8 cellular contexts compared by ENCODE assay signal in the genomic region with DNA sequence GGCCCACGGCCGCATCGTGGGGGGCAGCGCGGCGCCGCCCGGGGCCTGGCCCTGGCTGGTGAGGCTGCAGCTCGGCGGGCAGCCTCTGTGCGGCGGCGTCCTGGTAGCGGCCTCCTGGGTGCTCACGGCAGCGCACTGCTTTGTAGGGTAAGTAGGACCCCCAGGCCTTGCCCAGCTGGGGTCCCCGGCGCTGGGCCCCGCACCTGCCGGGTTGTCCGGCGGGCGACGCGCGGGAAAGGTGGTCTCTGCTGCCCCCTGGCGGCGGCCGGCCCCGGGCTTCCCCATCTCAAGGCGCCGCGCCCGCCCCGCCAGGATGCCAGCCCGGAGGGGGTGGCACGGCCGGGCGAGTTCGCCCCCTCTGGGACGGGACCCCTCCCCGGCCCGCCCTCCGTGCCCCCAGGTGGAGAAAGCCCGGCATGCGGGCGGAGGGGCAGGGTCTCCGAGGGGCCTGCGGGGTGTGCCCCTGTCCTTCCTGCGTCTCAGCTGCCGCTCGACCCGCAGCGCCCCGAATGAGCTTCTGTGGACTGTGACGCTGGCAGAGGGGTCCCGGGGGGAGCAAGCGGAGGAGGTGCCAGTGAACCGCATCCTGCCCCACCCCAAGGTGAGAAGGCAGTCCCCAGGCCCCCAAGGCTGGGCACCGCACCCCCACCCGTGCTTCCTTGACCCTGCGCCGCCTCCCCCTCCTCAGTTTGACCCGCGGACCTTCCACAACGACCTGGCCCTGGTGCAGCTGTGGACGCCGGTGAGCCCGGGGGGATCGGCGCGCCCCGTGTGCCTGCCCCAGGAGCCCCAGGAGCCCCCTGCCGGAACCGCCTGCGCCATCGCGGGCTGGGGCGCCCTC. TPM values are rescaled to one million over a fixed set of nuclear protein-coding genes. Genes with fewer than 3 reads are reported as not detected.
DNase-seq lines count a peak whose midpoint lies in the region; ATAC-seq, FAIRE-seq and TF ChIP-seq lines count a peak whose summit lies in the region.

No MANE protein-coding gene starts in this region.

- H3K79me2 ChIP-seq in GM23248 (ENCODE audit: insufficient read depth) (no peaks in the 10 kb centered on the region), HepG2 (ENCODE audit: insufficient read depth, low read length) (no peaks in the 10 kb centered on the region)

- H2AFZ ChIP-seq in GM23248 (no peak overlapping the region), HepG2 (ENCODE audit: low read length) (no peak overlapping the region)

- H3K4me3 ChIP-seq in AG10803 (ENCODE audit: low read length) = no peak overlapping the region
- H3K4me3 ChIP-seq in GM23248 = no peak overlapping the region
- peak overlapping the region in 1 of 3 experiments; percentile 33; a peak in 1 of 6 replicates for H3K4me3 ChIP-seq in HepG2 (replicated peaks in 1 of 3; ENCODE audit: insufficient read depth in 1 of 3, low read depth in 2 of 3, low read length in 3 of 3)

- H4K20me1 ChIP-seq in GM23248 (ENCODE audit: insufficient read depth) = no peaks in the 10 kb centered on the region
- no peaks in the 10 kb centered on the region for H4K20me1 ChIP-seq in HepG2 (ENCODE audit: insufficient read depth, low read length)

- H3K27me3 ChIP-seq in GM23248 (replicated peaks; ENCODE audit: insufficient read depth) = peaks cover 58% of the 10 kb centered on the region
- H3K27me3 ChIP-seq in HepG2 (ENCODE audit: control insufficient read depth in 1 of 2, insufficient read depth in 2 of 2, low read length in 2 of 2) = peaks cover 31 to 85% of the 10 kb centered on the region in 2 experiments

- peak; percentile 11 for DNase-seq in AG10803 (ENCODE audit: low read depth)
- peak; percentile 56 for DNase-seq in GM23248
- DNase-seq in T47D (ENCODE audit: low read depth in 1 of 2, low spot score in 1 of 2) = peak; percentile 20 to 59
- DNase-seq in HepG2 (ENCODE audit: low spot score) = no peak
- peak; percentile 52 for DNase-seq in stimulated activated CD8-positive, alpha-beta memory T cell treated with anti-CD3 and anti-CD28 coated beads, Interleukin-12 subunit alpha, Interleukin-12 subunit beta, amount 100 ng/mL, for 1 hour (ENCODE audit: low read depth)
- no peak for DNase-seq in T1000 (lab: John Stamatoyannopoulos, UW)
- no peak for DNase-seq in NCI-H2107 treated with DMSO at 0.1 percent for 48 hours (lab: John Stamatoyannopoulos, UW; ENCODE audit: unreplicated experiment)

- H3K4me2 ChIP-seq in GM23248 (ENCODE audit: unreplicated experiment) (no peak overlapping the region), HepG2 (ENCODE audit: low read depth, low read length) (peak overlapping the region; percentile 37; the same call in 1 of the 2 replicates)

- H3K36me3 ChIP-seq in GM23248 (ENCODE audit: low read depth) = no peaks in the 10 kb centered on the region
- no peaks in the 10 kb centered on the region for H3K36me3 ChIP-seq in HepG2 (replicated peaks in 1 of 2; ENCODE audit: control insufficient read depth in 1 of 2, insufficient read depth in 2 of 2, low read length in 2 of 2)

- H3F3A ChIP-seq in GM23248 (ENCODE audit: insufficient read depth) = no peaks in the 10 kb centered on the region

- intact Hi-C loops in HepG2 (cut with micrococcal nuclease; ENCODE audit: unreplicated experiment) = loop anchor here (5.0 to 10.0 kb wide), 3 partner anchors 45 to 617 kb away; no protein-coding TSS in a partner anchor

- H3K9me2 ChIP-seq in GM23248 (ENCODE audit: insufficient read depth) = no peaks in the 10 kb centered on the region

- BruUV-seq in HepG2 (replicated peaks; lab: Mats Ljungman, UMichigan) = no TSS peak

- TF ChIP-seq CTCF in AG10803 (conservative IDR thresholded peaks at IDR 0.05; ENCODE audit: low read length) (peak; percentile 34), VCaP (conservative IDR thresholded peaks at IDR 0.05) (peak; percentile 92), HepG2 (CRISPR knock-in tag; IDR thresholded peaks at IDR 0.05) (peak; percentile 79)

- H3K27ac ChIP-seq in GM23248 (no peak overlapping the region), VCaP (no peak overlapping the region), HepG2 (ENCODE audit: extremely low read length, insufficient read depth, low read length) (no peak overlapping the region)

- peak; percentile 39 for ATAC-seq in HepG2

- H3K9me3 ChIP-seq in GM23248 (ENCODE audit: low read depth) (no peaks in the 10 kb centered on the region), HepG2 (ENCODE audit: low read length) (no peaks in the 10 kb centered on the region)

- in situ Hi-C loops in GM23248 (cut with MboI) (no loop called here), T47D (cut with HindIII; ENCODE audit: low pct_unique_long_range_greater_than_20kb, low sequenced_read_pairs) (no loop called here), HepG2 (cut with HindIII; ENCODE audit: extremely low pct_ligation_motif_present, low pct_unique_long_range_greater_than_20kb) (no loop called here)

- TF ChIP-seq RAD21 in HepG2 (CRISPR knock-in tag; IDR thresholded peaks at IDR 0.05) = peak; percentile 96

- CTCF ChIA-PET in HepG2 (lab: Yijun Ruan, JAX; ENCODE audit: low intra/inter-chr PET ratio, low total read pairs) = interaction anchor here (1.1 to 1.5 kb wide), 3 partner anchors 42 to 81 kb away, joined by 3 to 6 read pairs (median 3); no protein-coding TSS in a partner anchor

- no peak for FAIRE-seq in HepG2 (lab: Jason Lieb, UNC)

- no peak for TF ChIP-seq POLR2A in HepG2 (IDR thresholded peaks at IDR 0.05; ENCODE audit: insufficient read depth in 1 of 2, low read depth in 2 of 2, low read length in 2 of 2)

- H3K9ac ChIP-seq in GM23248 (no peak overlapping the region), HepG2 (ENCODE audit: insufficient read depth, low read depth, low read length) (no peak overlapping the region)

- H3K4me1 ChIP-seq in GM23248 (ENCODE audit: insufficient read depth) (no peaks in the 10 kb centered on the region), HepG2 (ENCODE audit: insufficient read depth, low read length) (peaks cover 32% of the 10 kb centered on the region)

- POLR2A ChIA-PET in HepG2 (lab: Yijun Ruan, JAX) = interaction anchor here (1.0 kb wide), 1 partner anchor 28 kb away, joined by 4 read pairs; the partner anchor contains the start of genes EIF4E2 and TIGD1

- 6 to 10% methylated on average over 40 to 54 of the region's 79 CpGs for WGBS in GM23248 (ENCODE audit: low coverage in 1 of 2, low lambda C conversion rate in 2 of 2, missing lambda C conversion rate in 2 of 2), 2 experiments
- 37% methylated on average over 22 of the region's 79 CpGs for WGBS in HepG2 (ENCODE audit: low lambda C conversion rate)

- no peak for TF ChIP-seq EP300 in HepG2 (IDR thresholded peaks at IDR 0.05; ENCODE audit: low read depth in 2 of 2, low read length in 2 of 2)
- no peak for TF ChIP-seq EP300 in HepG2 (CRISPR knock-in tag; IDR thresholded peaks at IDR 0.05; ENCODE audit: borderline replicate concordance)

RNA-seq across cellular contexts. Expression of gene PRSS56, which starts 2.0 kb away (rescaled TPM):
- total RNA-seq in GM23248 (2014; rRNA removed; shearing (Covaris generic)) = not detected in 2 replicates
- polyA plus RNA-seq in GM23248 (2016; fragmentation: Nextera tagmentation; extraction: Ambion mirVana) (not detected in 2 replicates), HepG2 (2011; rRNA removed) (not detected in 2 replicates)
- total RNA-seq in HepG2 (2016; rRNA removed; fragmentation: Illumina TruSeq; extraction: Trizol) = not detected in 2 replicates
- not detected in 2 replicates for total RNA-seq in HepG2 (2016; cell fraction: cytosol; rRNA removed; fragmentation: Illumina TruSeq; extraction: Trizol; ENCODE audit: low read depth)
- 0.09 TPM in 1 of 2 replicates, not detected in the other for total RNA-seq in HepG2 (2016; cell fraction: insoluble cytoplasmic fraction; rRNA removed; fragmentation: Illumina TruSeq; extraction: Trizol)
- total RNA-seq in HepG2 (2016; cell fraction: membrane; rRNA removed; fragmentation: Illumina TruSeq; extraction: Trizol) = not detected in 2 replicates
- total RNA-seq in HepG2 (2016; cell fraction: nucleus; rRNA removed; fragmentation: Illumina TruSeq; extraction: Trizol) = not detected in 2 replicates
- polyA plus RNA-seq in HepG2 (2011; cell fraction: cytosol; rRNA removed) = not detected in 2 replicates
- polyA plus RNA-seq in HepG2 (2011; cell fraction: nucleus; rRNA removed) = not detected in 2 replicates
- not detected in 2 replicates for polyA plus RNA-seq in HepG2 (2012)
- not detected in 2 replicates for polyA plus RNA-seq in HepG2 (2016; cell fraction: cytosol; fragmentation: Illumina TruSeq; extraction: Trizol; ENCODE audit: low read depth)
- polyA plus RNA-seq in HepG2 (2016; cell fraction: insoluble cytoplasmic fraction; fragmentation: Illumina TruSeq; extraction: Trizol; ENCODE audit: low read depth) = not detected in 2 replicates
- not detected in 2 replicates for polyA plus RNA-seq in HepG2 (2016; cell fraction: membrane; fragmentation: Illumina TruSeq; extraction: Trizol; ENCODE audit: low read depth)
- polyA plus RNA-seq in HepG2 (2016; cell fraction: nucleus; fragmentation: Illumina TruSeq; extraction: Trizol; ENCODE audit: insufficient read depth, low read depth) = not detected in 2 replicates
- not detected in 2 replicates for polyA minus RNA-seq in HepG2 (2011; rRNA and poly(A)+ RNA removed; ENCODE audit: low replicate concordance)
- not detected in 2 replicates for polyA minus RNA-seq in HepG2 (2011; cell fraction: cytosol; rRNA and poly(A)+ RNA removed)
- polyA minus RNA-seq in HepG2 (2011; cell fraction: nucleus; rRNA and poly(A)+ RNA removed) = not detected in 2 replicates

RNA-seq across cellular contexts. Expression of gene CHRND, which starts 3.7 kb away (rescaled TPM):
- total RNA-seq in GM23248 (2014; rRNA removed; shearing (Covaris generic)) = not detected in 2 replicates
- not detected in 2 replicates for polyA plus RNA-seq in GM23248 (2016; fragmentation: Nextera tagmentation; extraction: Ambion mirVana)
- total RNA-seq in HepG2 (2016; rRNA removed; fragmentation: Illumina TruSeq; extraction: Trizol) = 0.10 TPM in 1 of 2 replicates, not detected in the other
- total RNA-seq in HepG2 (2016; cell fraction: cytosol; rRNA removed; fragmentation: Illumina TruSeq; extraction: Trizol; ENCODE audit: low read depth) = not detected in 2 replicates
- not detected in 2 replicates for total RNA-seq in HepG2 (2016; cell fraction: insoluble cytoplasmic fraction; rRNA removed; fragmentation: Illumina TruSeq; extraction: Trizol)
- total RNA-seq in HepG2 (2016; cell fraction: membrane; rRNA removed; fragmentation: Illumina TruSeq; extraction: Trizol) = 0.07 and 0.25 TPM in 2 replicates
- not detected in 2 replicates for total RNA-seq in HepG2 (2016; cell fraction: nucleus; rRNA removed; fragmentation: Illumina TruSeq; extraction: Trizol)
- 0.13 and 0.18 TPM in 2 replicates for polyA plus RNA-seq in HepG2 (2011; rRNA removed)
- polyA plus RNA-seq in HepG2 (2011; cell fraction: cytosol; rRNA removed) = 0.08 and 0.14 TPM in 2 replicates
- 0.12 and 0.24 TPM in 2 replicates for polyA plus RNA-seq in HepG2 (2011; cell fraction: nucleus; rRNA removed)
- 0.13 and 0.32 TPM in 2 replicates for polyA plus RNA-seq in HepG2 (2012)
- 0.10 and 0.12 TPM in 2 replicates for polyA plus RNA-seq in HepG2 (2016; cell fraction: cytosol; fragmentation: Illumina TruSeq; extraction: Trizol; ENCODE audit: low read depth)
- not detected in 2 replicates for polyA plus RNA-seq in HepG2 (2016; cell fraction: insoluble cytoplasmic fraction; fragmentation: Illumina TruSeq; extraction: Trizol; ENCODE audit: low read depth)
- polyA plus RNA-seq in HepG2 (2016; cell fraction: membrane; fragmentation: Illumina TruSeq; extraction: Trizol; ENCODE audit: low read depth) = 0.11 and 0.52 TPM in 2 replicates
- polyA plus RNA-seq in HepG2 (2016; cell fraction: nucleus; fragmentation: Illumina TruSeq; extraction: Trizol; ENCODE audit: insufficient read depth, low read depth) = 0.26 TPM in 1 of 2 replicates, not detected in the other
- polyA minus RNA-seq in HepG2 (2011; rRNA and poly(A)+ RNA removed; ENCODE audit: low replicate concordance) = 0.28 TPM in 1 of 2 replicates, not detected in the other
- polyA minus RNA-seq in HepG2 (2011; cell fraction: cytosol; rRNA and poly(A)+ RNA removed) = not detected in 2 replicates
- polyA minus RNA-seq in HepG2 (2011; cell fraction: nucleus; rRNA and poly(A)+ RNA removed) = not detected in 2 replicates

RNA-seq across cellular contexts. Expression of gene CHRNG, which starts 17.3 kb away (rescaled TPM):
- not detected in 2 replicates for total RNA-seq in GM23248 (2014; rRNA removed; shearing (Covaris generic))
- polyA plus RNA-seq in GM23248 (2016; fragmentation: Nextera tagmentation; extraction: Ambion mirVana) = not detected in 2 replicates
- not detected in 2 replicates for total RNA-seq in HepG2 (2016; rRNA removed; fragmentation: Illumina TruSeq; extraction: Trizol)
- not detected in 2 replicates for total RNA-seq in HepG2 (2016; cell fraction: cytosol; rRNA removed; fragmentation: Illumina TruSeq; extraction: Trizol; ENCODE audit: low read depth)
- total RNA-seq in HepG2 (2016; cell fraction: insoluble cytoplasmic fraction; rRNA removed; fragmentation: Illumina TruSeq; extraction: Trizol) = not detected in 2 replicates
- total RNA-seq in HepG2 (2016; cell fraction: membrane; rRNA removed; fragmentation: Illumina TruSeq; extraction: Trizol) = not detected in 2 replicates
- not detected in 2 replicates for total RNA-seq in HepG2 (2016; cell fraction: nucleus; rRNA removed; fragmentation: Illumina TruSeq; extraction: Trizol)
- not detected in 2 replicates for polyA plus RNA-seq in HepG2 (2011; rRNA removed)
- polyA plus RNA-seq in HepG2 (2011; cell fraction: cytosol; rRNA removed) = not detected in 2 replicates
- not detected in 2 replicates for polyA plus RNA-seq in HepG2 (2011; cell fraction: nucleus; rRNA removed)
- polyA plus RNA-seq in HepG2 (2012) = 0.05 and 0.21 TPM in 2 replicates
- not detected in 2 replicates for polyA plus RNA-seq in HepG2 (2016; cell fraction: cytosol; fragmentation: Illumina TruSeq; extraction: Trizol; ENCODE audit: low read depth)
- polyA plus RNA-seq in HepG2 (2016; cell fraction: insoluble cytoplasmic fraction; fragmentation: Illumina TruSeq; extraction: Trizol; ENCODE audit: low read depth) = not detected in 2 replicates
- polyA plus RNA-seq in HepG2 (2016; cell fraction: membrane; fragmentation: Illumina TruSeq; extraction: Trizol; ENCODE audit: low read depth) = not detected in 2 replicates
- polyA plus RNA-seq in HepG2 (2016; cell fraction: nucleus; fragmentation: Illumina TruSeq; extraction: Trizol; ENCODE audit: insufficient read depth, low read depth) = not detected in 2 replicates
- not detected in 2 replicates for polyA minus RNA-seq in HepG2 (2011; rRNA and poly(A)+ RNA removed; ENCODE audit: low replicate concordance)
- not detected in 2 replicates for polyA minus RNA-seq in HepG2 (2011; cell fraction: cytosol; rRNA and poly(A)+ RNA removed)
- polyA minus RNA-seq in HepG2 (2011; cell fraction: nucleus; rRNA and poly(A)+ RNA removed) = not detected in 2 replicates

RNA-seq across cellular contexts. Expression of gene TIGD1, which starts 28.1 kb away (rescaled TPM):
- 2.0 and 4.3 TPM in 2 replicates for total RNA-seq in GM23248 (2014; rRNA removed; shearing (Covaris generic))
- 3.2 and 3.6 TPM in 2 replicates for polyA plus RNA-seq in GM23248 (2016; fragmentation: Nextera tagmentation; extraction: Ambion mirVana)
- 4.3 and 9.5 TPM in 2 replicates for total RNA-seq in HepG2 (2016; rRNA removed; fragmentation: Illumina TruSeq; extraction: Trizol)
- total RNA-seq in HepG2 (2016; cell fraction: cytosol; rRNA removed; fragmentation: Illumina TruSeq; extraction: Trizol; ENCODE audit: low read depth) = 2.2 and 3.3 TPM in 2 replicates
- total RNA-seq in HepG2 (2016; cell fraction: insoluble cytoplasmic fraction; rRNA removed; fragmentation: Illumina TruSeq; extraction: Trizol) = 3.3 and 9.6 TPM in 2 replicates
- 3.5 and 3.7 TPM in 2 replicates for total RNA-seq in HepG2 (2016; cell fraction: membrane; rRNA removed; fragmentation: Illumina TruSeq; extraction: Trizol)
- total RNA-seq in HepG2 (2016; cell fraction: nucleus; rRNA removed; fragmentation: Illumina TruSeq; extraction: Trizol) = 21.5 and 23.5 TPM in 2 replicates
- polyA plus RNA-seq in HepG2 (2011; rRNA removed) = 3.5 and 4.1 TPM in 2 replicates
- polyA plus RNA-seq in HepG2 (2011; cell fraction: cytosol; rRNA removed) = 1.5 and 2.4 TPM in 2 replicates
- 9.8 and 13.9 TPM in 2 replicates for polyA plus RNA-seq in HepG2 (2011; cell fraction: nucleus; rRNA removed)
- 3.0 and 5.2 TPM in 2 replicates for polyA plus RNA-seq in HepG2 (2012)
- 0.81 and 0.84 TPM in 2 replicates for polyA plus RNA-seq in HepG2 (2016; cell fraction: cytosol; fragmentation: Illumina TruSeq; extraction: Trizol; ENCODE audit: low read depth)
- polyA plus RNA-seq in HepG2 (2016; cell fraction: insoluble cytoplasmic fraction; fragmentation: Illumina TruSeq; extraction: Trizol; ENCODE audit: low read depth) = 2.8 and 3.7 TPM in 2 replicates
- polyA plus RNA-seq in HepG2 (2016; cell fraction: membrane; fragmentation: Illumina TruSeq; extraction: Trizol; ENCODE audit: low read depth) = 1.3 and 1.4 TPM in 2 replicates
- 10.9 and 11.9 TPM in 2 replicates for polyA plus RNA-seq in HepG2 (2016; cell fraction: nucleus; fragmentation: Illumina TruSeq; extraction: Trizol; ENCODE audit: insufficient read depth, low read depth)
- 4.3 and 8.7 TPM in 2 replicates for polyA minus RNA-seq in HepG2 (2011; rRNA and poly(A)+ RNA removed; ENCODE audit: low replicate concordance)
- 1.8 and 2.4 TPM in 2 replicates for polyA minus RNA-seq in HepG2 (2011; cell fraction: cytosol; rRNA and poly(A)+ RNA removed)
- 59.7 and 61.4 TPM in 2 replicates for polyA minus RNA-seq in HepG2 (2011; cell fraction: nucleus; rRNA and poly(A)+ RNA removed)

RNA-seq across cellular contexts. Expression of gene EIF4E2, which starts 28.3 kb away (rescaled TPM):
- total RNA-seq in GM23248 (2014; rRNA removed; shearing (Covaris generic)) = 82.8 and 98.5 TPM in 2 replicates
- 147 and 150 TPM in 2 replicates for polyA plus RNA-seq in GM23248 (2016; fragmentation: Nextera tagmentation; extraction: Ambion mirVana)
- total RNA-seq in HepG2 (2016; rRNA removed; fragmentation: Illumina TruSeq; extraction: Trizol) = 101 and 128 TPM in 2 replicates
- 29.6 and 31.9 TPM in 2 replicates for total RNA-seq in HepG2 (2016; cell fraction: cytosol; rRNA removed; fragmentation: Illumina TruSeq; extraction: Trizol; ENCODE audit: low read depth)
- 108 and 125 TPM in 2 replicates for total RNA-seq in HepG2 (2016; cell fraction: insoluble cytoplasmic fraction; rRNA removed; fragmentation: Illumina TruSeq; extraction: Trizol)
- total RNA-seq in HepG2 (2016; cell fraction: membrane; rRNA removed; fragmentation: Illumina TruSeq; extraction: Trizol) = 48.3 and 55.2 TPM in 2 replicates
- 54.3 and 63.2 TPM in 2 replicates for total RNA-seq in HepG2 (2016; cell fraction: nucleus; rRNA removed; fragmentation: Illumina TruSeq; extraction: Trizol)
- polyA plus RNA-seq in HepG2 (2011; rRNA removed) = 25.0 and 30.3 TPM in 2 replicates
- polyA plus RNA-seq in HepG2 (2011; cell fraction: cytosol; rRNA removed) = 27.2 and 34.2 TPM in 2 replicates
- polyA plus RNA-seq in HepG2 (2011; cell fraction: nucleus; rRNA removed) = 33.9 and 49.1 TPM in 2 replicates
- 68.3 and 79.6 TPM in 2 replicates for polyA plus RNA-seq in HepG2 (2012)
- polyA plus RNA-seq in HepG2 (2016; cell fraction: cytosol; fragmentation: Illumina TruSeq; extraction: Trizol; ENCODE audit: low read depth) = 33.6 and 34.9 TPM in 2 replicates
- 140 and 153 TPM in 2 replicates for polyA plus RNA-seq in HepG2 (2016; cell fraction: insoluble cytoplasmic fraction; fragmentation: Illumina TruSeq; extraction: Trizol; ENCODE audit: low read depth)
- 39.6 and 46.6 TPM in 2 replicates for polyA plus RNA-seq in HepG2 (2016; cell fraction: membrane; fragmentation: Illumina TruSeq; extraction: Trizol; ENCODE audit: low read depth)
- polyA plus RNA-seq in HepG2 (2016; cell fraction: nucleus; fragmentation: Illumina TruSeq; extraction: Trizol; ENCODE audit: insufficient read depth, low read depth) = 78.2 and 79.4 TPM in 2 replicates
- polyA minus RNA-seq in HepG2 (2011; rRNA and poly(A)+ RNA removed; ENCODE audit: low replicate concordance) = 14.0 and 21.7 TPM in 2 replicates
- 12.3 and 14.2 TPM in 2 replicates for polyA minus RNA-seq in HepG2 (2011; cell fraction: cytosol; rRNA and poly(A)+ RNA removed)
- 73.8 and 82.7 TPM in 2 replicates for polyA minus RNA-seq in HepG2 (2011; cell fraction: nucleus; rRNA and poly(A)+ RNA removed)

Comparison
In these comparisons a context has a peak if more than half of its experiments do, and no peak if none do; other contexts are left out.
1. DNase-seq: peak in AG10803 (single experiment), GM23248 (single experiment), T47D (2 of 2) and stimulated activated CD8-positive, alpha-beta memory T cell treated with anti-CD3 and anti-CD28 coated beads, Interleukin-12 subunit alpha, Interleukin-12 subunit beta, amount 100 ng/mL, for 1 hour (single experiment); none in HepG2 (single experiment), T1000 (single experiment) and NCI-H2107 treated with DMSO at 0.1 percent for 48 hours (single experiment).
2. CTCF ChIP-seq: peak in every context shown above with its lines; median percentile 92 in VCaP; 79 in HepG2; 34 in AG10803.